Comparison of ENCODE assay signal across 11 cellular contexts in the genomic region with DNA sequence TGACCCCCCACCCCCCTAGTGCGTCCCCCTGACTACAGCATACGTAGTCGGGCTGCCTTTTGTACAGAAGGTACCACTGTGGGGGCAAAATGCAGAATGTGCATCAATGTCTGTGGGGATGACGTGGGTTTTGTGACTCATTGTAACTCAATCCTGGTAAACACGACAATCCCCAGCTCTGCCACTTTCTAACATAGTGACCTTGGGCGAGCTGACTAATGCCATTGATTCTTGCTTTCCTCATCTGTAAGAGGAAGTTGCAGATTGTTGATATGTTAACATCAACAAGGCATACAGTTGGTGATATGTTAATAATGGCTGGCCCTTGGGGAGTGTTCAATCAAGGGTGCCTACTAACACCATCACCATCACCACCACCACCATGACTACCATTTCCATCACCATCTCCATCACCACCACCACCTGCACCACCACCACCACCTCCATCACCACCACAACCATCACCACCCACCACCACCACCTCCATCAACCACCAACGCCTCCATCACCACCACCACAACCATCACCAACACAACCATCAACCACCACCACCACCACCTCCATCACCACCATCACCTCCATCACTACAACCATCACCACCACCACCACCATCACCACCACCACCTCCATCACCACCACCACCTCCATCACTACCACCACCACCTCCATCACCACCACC. TPM values are rescaled to one million over a fixed set of nuclear protein-coding genes. Genes with fewer than 3 reads are reported as not detected.
DNase-seq lines count a peak whose midpoint lies in the region; ATAC-seq, FAIRE-seq and TF ChIP-seq lines count a peak whose summit lies in the region.
"Had no signal": no experiment of that assay in that cellular context is flagged by ENCODE, and none has a peak within 500 bp of the region (broad histone marks: within the 10 kb centered on the region; RNA-seq: fewer than 3 reads in every experiment).

No MANE protein-coding gene starts in this region.

- no peaks in the 10 kb centered on the region for H3K9me3 ChIP-seq in adrenal gland (replicated peaks in 1 of 3)
- no peaks in the 10 kb centered on the region for H3K9me3 ChIP-seq in CD8-positive, alpha-beta memory T cell (ENCODE audit: low read length)
- H3K9me3 ChIP-seq: Caco-2 had no signal

- no peak overlapping the region for H3K4me3 Mint-ChIP-seq in CD8-positive, alpha-beta memory T cell
- H3K4me3 Mint-ChIP-seq: activated CD4-positive, alpha-beta memory T cell treated with anti-CD3 and anti-CD28 coated beads for 36 hours had no signal

- intact Hi-C loops in adrenal gland (cut with DNase I) = no loop called here

- TF ChIP-seq CTCF in AG09309 (IDR thresholded peaks at IDR 0.05; ENCODE audit: control insufficient read depth, insufficient read depth, low read depth, low read length, missing control alignments) (no peak), adrenal gland (IDR thresholded peaks at IDR 0.05) (no peak)

- H3K4me1 ChIP-seq in adrenal gland (replicated peaks in 1 of 2) = no peaks in the 10 kb centered on the region
- no peaks in the 10 kb centered on the region for H3K4me1 ChIP-seq in CD8-positive, alpha-beta memory T cell (ENCODE audit: insufficient read depth, low read length)
- H3K4me1 ChIP-seq: Caco-2 had no signal

- no peak for ATAC-seq in GM18511 (IDR thresholded peaks at IDR 0.05; ENCODE audit: unreplicated experiment)

- H3K27ac Mint-ChIP-seq in CD8-positive, alpha-beta memory T cell = peak overlapping the region in 1 of 8 donors; percentile 79
- H3K27ac Mint-ChIP-seq: activated CD4-positive, alpha-beta memory T cell treated with anti-CD3 and anti-CD28 coated beads for 36 hours had no signal

- no peaks in the 10 kb centered on the region for H3K36me3 Mint-ChIP-seq in CD8-positive, alpha-beta memory T cell
- H3K36me3 Mint-ChIP-seq: activated CD4-positive, alpha-beta memory T cell treated with anti-CD3 and anti-CD28 coated beads for 36 hours had no signal

- DNase-seq in AG09309 (ENCODE audit: low read depth) = peak; percentile 90
- peak; percentile 88 for DNase-seq in HTR-8/SVneo (ENCODE audit: insufficient read length, low spot score)
- peak; percentile 41 to 75 (median 64) for DNase-seq in adrenal gland
- DNase-seq in CD8-positive, alpha-beta memory T cell = no peak
- DNase-seq in DMS79 treated with DMSO at 0.1 percent for 48 hours (lab: John Stamatoyannopoulos, UW) = no peak
- no peak for DNase-seq in H7
- DNase-seq: activated CD4-positive, alpha-beta memory T cell treated with anti-CD3 and anti-CD28 coated beads for 36 hours; Caco-2; posterior cingulate gyrus had no signal

- POLR2A ChIA-PET in CD8-positive, alpha-beta memory T cell (lab: Charles Lee) = no interaction called here

- no peak overlapping the region for H3K4me3 ChIP-seq in AG09309 (ENCODE audit: control insufficient read depth, low read depth, low read length)
- no peak overlapping the region for H3K4me3 ChIP-seq in adrenal gland
- no peak overlapping the region for H3K4me3 ChIP-seq in CD8-positive, alpha-beta memory T cell (ENCODE audit: low read length)
- no peak overlapping the region for H3K4me3 ChIP-seq in H7 (ENCODE audit: insufficient read depth, low read depth, low read length)

- H3K27me3 ChIP-seq in adrenal gland (no peaks in the 10 kb centered on the region), H7 (ENCODE audit: control insufficient read depth, insufficient read depth, low read length) (no peaks in the 10 kb centered on the region)
- H3K27me3 ChIP-seq in CD8-positive, alpha-beta memory T cell (ENCODE audit: insufficient read depth, low read length, poor library complexity, severe bottlenecking) = no peaks in the 10 kb centered on the region

- WGBS in adrenal gland, 4 donors = 51 to 56% (median 52%) methylated on average over 6 to 7 of the region's 7 CpGs

- no peak overlapping the region for H3K27ac ChIP-seq in adrenal gland
- no peak overlapping the region for H3K27ac ChIP-seq in CD8-positive, alpha-beta memory T cell (ENCODE audit: low read depth, low read length)

- TF ChIP-seq POLR2A in adrenal gland (IDR thresholded peaks at IDR 0.05) = no peak

- peaks cover 11 to 18% (median 17%) of the 10 kb centered on the region in 3 donors for H3K4me1 Mint-ChIP-seq in CD8-positive, alpha-beta memory T cell

- CTCF ChIA-PET in CD8-positive, alpha-beta memory T cell (lab: Charles Lee) = no interaction called here

- H3K36me3 ChIP-seq in adrenal gland (replicated peaks in 1 of 2) = no peaks in the 10 kb centered on the region
- no peaks in the 10 kb centered on the region for H3K36me3 ChIP-seq in CD8-positive, alpha-beta memory T cell (ENCODE audit: insufficient read depth, low read length)
- H3K36me3 ChIP-seq in H7 (replicated peaks; ENCODE audit: control insufficient read depth, insufficient read depth, low read length) = no peaks in the 10 kb centered on the region

- FAIRE-seq in HTR-8/SVneo (lab: Jason Lieb, UNC) (peak; percentile 100), islet of Langerhans (lab: Jason Lieb, UNC) (peak; percentile 45)

- H3K27me3 Mint-ChIP-seq in CD8-positive, alpha-beta memory T cell = peaks cover under 1 to 5% of the 10 kb centered on the region in 2 donors

- H3K9me3 Mint-ChIP-seq in CD8-positive, alpha-beta memory T cell = peaks cover 0 to 13% (median 5%) of the 10 kb centered on the region in 5 donors
- H3K9me3 Mint-ChIP-seq: activated CD4-positive, alpha-beta memory T cell treated with anti-CD3 and anti-CD28 coated beads for 36 hours had no signal

RNA-seq across cellular contexts. Expression of gene MARCHF10, which starts 15.9 kb away (rescaled TPM):
- total RNA-seq in adrenal gland = not detected
- polyA plus RNA-seq in adrenal gland = under 1 TPM; 0.31 to 0.64 (median 0.47) TPM
- not detected for total RNA-seq in CD8-positive, alpha-beta memory T cell
- polyA plus RNA-seq in CD8-positive, alpha-beta memory T cell = 0.86 TPM
- total RNA-seq in H7 (2014; rRNA removed; shearing (Covaris generic)) = 0.03 and 0.41 TPM in 2 replicates
- total RNA-seq: activated CD4-positive, alpha-beta memory T cell treated with anti-CD3 and anti-CD28 coated beads for 36 hours; Caco-2 had no signal

Comparison
In these comparisons a context has a peak if more than half of its experiments do, and no peak if none do; other contexts are left out.
1. DNase-seq: peak in AG09309 (single experiment), HTR-8/SVneo (single experiment) and adrenal gland (7 of 7); none in CD8-positive, alpha-beta memory T cell (0 of 5), DMS79 treated with DMSO at 0.1 percent for 48 hours (single experiment) and H7 (single experiment).